Comparison of ENCODE assay signal across 1 cellular context in genomic region chr4:163195247-163195765, GRCh38.
A peak's percentile ranks its signal among the peaks of the same experiment; 100 is the strongest.
TF ChIP-seq lines count a peak whose summit lies in the region.

No MANE protein-coding gene starts in this region.

TF ChIP-seq in K562, 482 proteins besides CTCF, POLR2A, EP300 and RAD21 (continued from another document and continues in another):
- TF ChIP-seq, protein P1, sequence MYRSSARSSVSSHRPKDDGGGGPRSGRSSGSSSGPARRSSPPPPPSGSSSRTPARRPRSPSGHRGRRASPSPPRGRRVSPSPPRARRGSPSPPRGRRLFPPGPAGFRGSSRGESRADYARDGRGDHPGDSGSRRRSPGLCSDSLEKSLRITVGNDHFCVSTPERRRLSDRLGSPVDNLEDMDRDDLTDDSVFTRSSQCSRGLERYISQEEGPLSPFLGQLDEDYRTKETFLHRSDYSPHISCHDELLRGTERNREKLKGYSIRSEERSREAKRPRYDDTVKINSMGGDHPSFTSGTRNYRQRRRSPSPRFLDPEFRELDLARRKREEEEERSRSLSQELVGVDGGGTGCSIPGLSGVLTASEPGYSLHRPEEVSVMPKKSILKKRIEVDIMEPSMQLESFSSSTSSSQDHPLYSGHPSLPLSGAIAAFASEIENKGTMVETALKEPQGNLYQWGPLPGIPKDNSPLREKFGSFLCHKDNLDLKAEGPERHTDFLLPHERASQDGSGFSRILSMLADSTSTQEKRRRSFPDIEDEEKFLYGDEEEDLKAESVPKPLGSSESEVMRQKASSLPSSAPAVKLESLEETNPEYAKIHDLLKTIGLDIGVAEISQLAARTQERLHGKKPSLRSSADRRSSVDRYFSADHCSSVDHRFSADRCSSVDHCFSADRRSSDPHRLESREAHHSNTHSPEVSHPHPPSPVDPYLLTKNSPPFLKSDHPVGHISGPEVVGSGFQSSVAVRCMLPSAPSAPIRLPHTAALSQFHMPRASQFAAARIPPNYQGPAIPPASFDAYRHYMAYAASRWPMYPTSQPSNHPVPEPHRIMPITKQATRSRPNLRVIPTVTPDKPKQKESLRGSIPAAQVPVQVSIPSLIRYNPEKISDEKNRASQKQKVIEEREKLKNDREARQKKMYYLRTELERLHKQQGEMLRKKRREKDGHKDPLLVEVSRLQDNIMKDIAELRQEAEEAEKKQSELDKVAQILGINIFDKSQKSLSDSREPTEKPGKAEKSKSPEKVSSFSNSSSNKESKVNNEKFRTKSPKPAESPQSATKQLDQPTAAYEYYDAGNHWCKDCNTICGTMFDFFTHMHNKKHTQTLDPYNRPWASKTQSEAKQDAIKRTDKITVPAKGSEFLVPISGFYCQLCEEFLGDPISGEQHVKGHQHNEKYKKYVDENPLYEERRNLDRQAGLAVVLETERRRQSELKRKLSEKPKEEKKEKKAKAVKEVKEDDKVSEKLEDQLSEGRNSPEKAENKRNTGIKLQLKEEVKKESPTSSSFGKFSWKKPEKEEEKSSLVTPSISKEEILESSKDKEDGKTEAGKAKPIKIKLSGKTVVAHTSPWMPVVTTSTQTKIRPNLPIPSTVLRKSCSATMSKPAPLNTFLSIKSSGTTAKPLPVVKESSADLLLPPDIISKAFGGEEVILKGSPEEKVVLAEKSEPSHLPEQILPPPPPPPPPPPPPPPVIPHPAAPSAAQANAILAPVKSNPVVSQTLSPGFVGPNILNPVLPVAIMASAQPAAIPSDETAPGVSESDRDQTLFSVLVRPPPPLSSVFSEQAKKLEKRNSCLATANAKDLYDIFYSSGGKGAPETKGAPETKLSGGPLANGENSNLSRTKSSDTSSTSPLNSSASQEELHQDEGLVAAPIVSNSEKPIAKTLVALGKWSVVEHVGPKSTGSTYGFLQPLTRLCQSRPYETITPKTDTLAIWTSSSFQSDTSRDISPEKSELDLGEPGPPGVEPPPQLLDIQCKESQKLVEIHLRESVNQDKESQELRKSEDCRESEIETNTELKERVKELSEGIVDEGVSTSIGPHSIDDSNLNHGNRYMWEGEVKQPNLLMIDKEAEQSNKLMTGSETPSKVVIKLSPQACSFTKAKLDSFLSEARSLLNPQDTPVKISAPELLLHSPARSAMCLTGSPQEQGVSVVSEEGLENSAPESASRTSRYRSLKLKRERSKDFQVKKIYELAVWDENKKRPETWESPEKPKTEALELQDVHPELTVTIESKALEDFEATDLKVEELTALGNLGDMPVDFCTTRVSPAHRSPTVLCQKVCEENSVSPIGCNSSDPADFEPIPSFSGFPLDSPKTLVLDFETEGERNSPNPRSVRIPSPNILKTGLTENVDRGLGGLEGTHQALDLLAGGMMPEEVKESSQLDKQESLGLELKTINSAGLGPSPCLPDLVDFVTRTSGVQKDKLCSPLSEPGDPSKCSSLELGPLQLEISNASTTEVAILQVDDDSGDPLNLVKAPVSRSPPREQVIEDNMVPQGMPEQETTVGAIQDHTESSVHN (IDR thresholded peaks at IDR 0.05; ENCODE audit: borderline replicate concordance in 1 of 2, low read depth in 1 of 2): peak in 1 of 2 experiments; percentile 69; a peak in 2 of 4 replicates
- no peak; the same call in 1 of the 2 replicates for TF ChIP-seq XRCC5 (IDR thresholded peaks at IDR 0.05; ENCODE audit: low read depth, low read length)
- TF ChIP-seq POLR2B (IDR thresholded peaks at IDR 0.05; ENCODE audit: low read depth, partially characterized antibody): no peak
- TF ChIP-seq MXI1 (IDR thresholded peaks at IDR 0.05; ENCODE audit: low read depth, low read length): peak; percentile 64; the same call in 1 of the 2 replicates
- TF ChIP-seq PTBP1 (IDR thresholded peaks at IDR 0.05; ENCODE audit: low read depth, low read length): peak; percentile 77; the same call in 1 of the 2 replicates
- TF ChIP-seq, protein P2, sequence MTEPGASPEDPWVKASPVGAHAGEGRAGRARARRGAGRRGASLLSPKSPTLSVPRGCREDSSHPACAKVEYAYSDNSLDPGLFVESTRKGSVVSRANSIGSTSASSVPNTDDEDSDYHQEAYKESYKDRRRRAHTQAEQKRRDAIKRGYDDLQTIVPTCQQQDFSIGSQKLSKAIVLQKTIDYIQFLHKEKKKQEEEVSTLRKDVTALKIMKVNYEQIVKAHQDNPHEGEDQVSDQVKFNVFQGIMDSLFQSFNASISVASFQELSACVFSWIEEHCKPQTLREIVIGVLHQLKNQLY (CRISPR knock-in tag; conservative IDR thresholded peaks at IDR 0.05): no peak
- peak in 1 of 2 experiments; percentile 68; a peak in 1 of 4 replicates for TF ChIP-seq ETV6 (IDR thresholded peaks at IDR 0.05; ENCODE audit: borderline replicate concordance in 1 of 2, low read depth in 2 of 2, low read length in 1 of 2)
- no peak for TF ChIP-seq ETV6 (CRISPR knock-in tag; IDR thresholded peaks at IDR 0.05; ENCODE audit: borderline replicate concordance)
- TF ChIP-seq ZBED1 (IDR thresholded peaks at IDR 0.05): peak; percentile 94; the same call in 1 of the 2 replicates
- TF ChIP-seq NFE2 (IDR thresholded peaks at IDR 0.05; ENCODE audit: low read depth): no peak; the same call in 1 of the 2 replicates
- no peak for TF ChIP-seq ZNF347 (CRISPR knock-in tag; IDR thresholded peaks at IDR 0.05; ENCODE audit: low read depth)
- TF ChIP-seq MAFG (tag; conservative IDR thresholded peaks at IDR 0.05): no peak
- TF ChIP-seq, protein P3, sequence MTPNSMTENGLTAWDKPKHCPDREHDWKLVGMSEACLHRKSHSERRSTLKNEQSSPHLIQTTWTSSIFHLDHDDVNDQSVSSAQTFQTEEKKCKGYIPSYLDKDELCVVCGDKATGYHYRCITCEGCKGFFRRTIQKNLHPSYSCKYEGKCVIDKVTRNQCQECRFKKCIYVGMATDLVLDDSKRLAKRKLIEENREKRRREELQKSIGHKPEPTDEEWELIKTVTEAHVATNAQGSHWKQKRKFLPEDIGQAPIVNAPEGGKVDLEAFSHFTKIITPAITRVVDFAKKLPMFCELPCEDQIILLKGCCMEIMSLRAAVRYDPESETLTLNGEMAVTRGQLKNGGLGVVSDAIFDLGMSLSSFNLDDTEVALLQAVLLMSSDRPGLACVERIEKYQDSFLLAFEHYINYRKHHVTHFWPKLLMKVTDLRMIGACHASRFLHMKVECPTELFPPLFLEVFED (CRISPR knock-in tag; conservative IDR thresholded peaks at IDR 0.05): no peak
- TF ChIP-seq YBX1 (IDR thresholded peaks at IDR 0.05): no peak
- TF ChIP-seq JUND (IDR thresholded peaks at IDR 0.05; ENCODE audit: borderline replicate concordance, low read depth, low read length): peak; percentile 62; the same call in 1 of the 2 replicates
- TF ChIP-seq JUND (tag; IDR thresholded peaks at IDR 0.05; ENCODE audit: borderline replicate concordance, low read depth, low read length): peak; percentile 60; the same call in 2 of the 3 replicates
- no peak for TF ChIP-seq BMI1 (IDR thresholded peaks at IDR 0.05; ENCODE audit: low read length)
- TF ChIP-seq, protein P4, sequence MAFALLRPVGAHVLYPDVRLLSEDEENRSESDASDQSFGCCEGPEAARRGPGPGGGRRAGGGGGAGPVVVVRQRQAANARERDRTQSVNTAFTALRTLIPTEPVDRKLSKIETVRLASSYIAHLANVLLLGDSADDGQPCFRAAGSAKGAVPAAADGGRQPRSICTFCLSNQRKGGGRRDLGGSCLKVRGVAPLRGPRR (CRISPR knock-in tag; IDR thresholded peaks at IDR 0.05): no peak
- TF ChIP-seq BACH1 (tag; IDR thresholded peaks at IDR 0.05): peak; percentile 62; the same call in 1 of the 2 replicates
- no peak for TF ChIP-seq UBTF (IDR thresholded peaks at IDR 0.05; ENCODE audit: borderline replicate concordance in 1 of 2, low read depth in 2 of 2, low read length in 2 of 2)
- no peak for TF ChIP-seq CBX8 (IDR thresholded peaks at IDR 0.05; ENCODE audit: borderline replicate concordance, extremely low read depth, low read depth, low read length, poor library complexity, severe bottlenecking)
- TF ChIP-seq FOXA3 (CRISPR knock-in tag; conservative IDR thresholded peaks at IDR 0.05 in 1 of 2, IDR thresholded peaks at IDR 0.05 in 1 of 2): no peak
- peak; percentile 97 for TF ChIP-seq SMAD4 (CRISPR knock-in tag; conservative IDR thresholded peaks at IDR 0.05)
- TF ChIP-seq POLR2H (tag; IDR thresholded peaks at IDR 0.05; ENCODE audit: low read depth): no peak
- no peak for TF ChIP-seq SMARCA5 (IDR thresholded peaks at IDR 0.05)
- TF ChIP-seq GTF2A2 (tag; IDR thresholded peaks at IDR 0.05): no peak
- TF ChIP-seq, protein P5, sequence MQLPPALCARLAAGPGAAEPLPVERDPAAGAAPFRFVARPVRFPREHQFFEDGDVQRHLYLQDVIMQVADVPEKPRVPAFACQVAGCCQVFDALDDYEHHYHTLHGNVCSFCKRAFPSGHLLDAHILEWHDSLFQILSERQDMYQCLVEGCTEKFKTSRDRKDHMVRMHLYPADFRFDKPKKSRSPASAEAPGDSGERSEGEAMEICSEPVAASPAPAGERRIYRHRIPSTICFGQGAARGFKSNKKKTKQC (CRISPR knock-in tag; IDR thresholded peaks at IDR 0.05): no peak
- no peak for TF ChIP-seq NFIX (CRISPR knock-in tag; IDR thresholded peaks at IDR 0.05; ENCODE audit: low read depth)
- no peak; the same call in 1 of the 2 replicates for TF ChIP-seq MYC (IDR thresholded peaks at IDR 0.05; ENCODE audit: low read depth, low read length)
- TF ChIP-seq MYC (CRISPR knock-in tag; IDR thresholded peaks at IDR 0.05; ENCODE audit: borderline replicate concordance, low read depth): no peak
- peak; percentile 84 for TF ChIP-seq MECOM (CRISPR knock-in tag; IDR thresholded peaks at IDR 0.05)
- TF ChIP-seq ZBTB7A (IDR thresholded peaks at IDR 0.05; ENCODE audit: borderline replicate concordance, control insufficient read depth, low read depth, low read length): no peak
- TF ChIP-seq, protein P6, sequence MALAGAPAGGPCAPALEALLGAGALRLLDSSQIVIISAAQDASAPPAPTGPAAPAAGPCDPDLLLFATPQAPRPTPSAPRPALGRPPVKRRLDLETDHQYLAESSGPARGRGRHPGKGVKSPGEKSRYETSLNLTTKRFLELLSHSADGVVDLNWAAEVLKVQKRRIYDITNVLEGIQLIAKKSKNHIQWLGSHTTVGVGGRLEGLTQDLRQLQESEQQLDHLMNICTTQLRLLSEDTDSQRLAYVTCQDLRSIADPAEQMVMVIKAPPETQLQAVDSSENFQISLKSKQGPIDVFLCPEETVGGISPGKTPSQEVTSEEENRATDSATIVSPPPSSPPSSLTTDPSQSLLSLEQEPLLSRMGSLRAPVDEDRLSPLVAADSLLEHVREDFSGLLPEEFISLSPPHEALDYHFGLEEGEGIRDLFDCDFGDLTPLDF (CRISPR knock-in tag; IDR thresholded peaks at IDR 0.05): no peak
- TF ChIP-seq RBM39 (optimal IDR thresholded peaks at IDR 0.05; ENCODE audit: low read depth, low read length): no peak
- TF ChIP-seq PPARD (CRISPR knock-in tag; IDR thresholded peaks at IDR 0.05): no peak
- TF ChIP-seq, protein P7, sequence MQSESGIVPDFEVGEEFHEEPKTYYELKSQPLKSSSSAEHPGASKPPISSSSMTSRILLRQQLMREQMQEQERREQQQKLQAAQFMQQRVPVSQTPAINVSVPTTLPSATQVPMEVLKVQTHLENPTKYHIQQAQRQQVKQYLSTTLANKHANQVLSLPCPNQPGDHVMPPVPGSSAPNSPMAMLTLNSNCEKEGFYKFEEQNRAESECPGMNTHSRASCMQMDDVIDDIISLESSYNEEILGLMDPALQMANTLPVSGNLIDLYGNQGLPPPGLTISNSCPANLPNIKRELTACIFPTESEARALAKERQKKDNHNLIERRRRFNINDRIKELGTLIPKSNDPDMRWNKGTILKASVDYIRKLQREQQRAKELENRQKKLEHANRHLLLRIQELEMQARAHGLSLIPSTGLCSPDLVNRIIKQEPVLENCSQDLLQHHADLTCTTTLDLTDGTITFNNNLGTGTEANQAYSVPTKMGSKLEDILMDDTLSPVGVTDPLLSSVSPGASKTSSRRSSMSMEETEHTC (IDR thresholded peaks at IDR 0.05): peak; percentile 39; the same call in 1 of the 2 replicates
- TF ChIP-seq SIN3A (IDR thresholded peaks at IDR 0.05; ENCODE audit: borderline replicate concordance in 2 of 2, control insufficient read depth in 1 of 2, low read depth in 2 of 2, low read length in 2 of 2): no peak
- peak; percentile 62 for TF ChIP-seq TFAP4 (CRISPR knock-in tag; IDR thresholded peaks at IDR 0.05; ENCODE audit: borderline replicate concordance)
- TF ChIP-seq ZEB2 (IDR thresholded peaks at IDR 0.05): peak; percentile 99
- TF ChIP-seq FUS (optimal IDR thresholded peaks at IDR 0.05; ENCODE audit: low read depth, low read length): no peak
- no peak for TF ChIP-seq ZNF75A (CRISPR knock-in tag; IDR thresholded peaks at IDR 0.05)
- TF ChIP-seq, protein P8, sequence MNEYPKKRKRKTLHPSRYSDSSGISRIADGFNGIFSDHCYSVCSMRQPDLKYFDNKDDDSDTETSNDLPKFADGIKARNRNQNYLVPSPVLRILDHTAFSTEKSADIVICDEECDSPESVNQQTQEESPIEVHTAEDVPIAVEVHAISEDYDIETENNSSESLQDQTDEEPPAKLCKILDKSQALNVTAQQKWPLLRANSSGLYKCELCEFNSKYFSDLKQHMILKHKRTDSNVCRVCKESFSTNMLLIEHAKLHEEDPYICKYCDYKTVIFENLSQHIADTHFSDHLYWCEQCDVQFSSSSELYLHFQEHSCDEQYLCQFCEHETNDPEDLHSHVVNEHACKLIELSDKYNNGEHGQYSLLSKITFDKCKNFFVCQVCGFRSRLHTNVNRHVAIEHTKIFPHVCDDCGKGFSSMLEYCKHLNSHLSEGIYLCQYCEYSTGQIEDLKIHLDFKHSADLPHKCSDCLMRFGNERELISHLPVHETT (CRISPR knock-in tag; conservative IDR thresholded peaks at IDR 0.05 in 1 of 2, IDR thresholded peaks at IDR 0.05 in 1 of 2): peak in 1 of 2 experiments; percentile 75; a peak in 1 of 4 replicates
- TF ChIP-seq MYBL2 (IDR thresholded peaks at IDR 0.05; ENCODE audit: low read depth): peak; percentile 12; the same call in 1 of the 2 replicates
- TF ChIP-seq MYBL2 (CRISPR knock-in tag; IDR thresholded peaks at IDR 0.05; ENCODE audit: borderline replicate concordance): no peak
